Comparison of ENCODE assay signal across 20 cellular contexts in genomic region chr1:174957829-174958228, GRCh38. TPM values are rescaled to one million over a fixed set of nuclear protein-coding genes. Genes with fewer than 3 reads are reported as not detected.
DNase-seq lines count a peak whose midpoint lies in the region; ATAC-seq and TF ChIP-seq lines count a peak whose summit lies in the region.
"Had no signal": no experiment of that assay in that cellular context is flagged by ENCODE, and none has a peak within 500 bp of the region (broad histone marks: within the 10 kb centered on the region; RNA-seq: fewer than 3 reads in every experiment).

No MANE protein-coding gene starts in this region.

- H3K4me1 Mint-ChIP-seq in CD4-positive, alpha-beta memory T cell = peaks cover 26 to 42% (median 38%) of the 10 kb centered on the region in 4 donors
- peaks cover 27% of the 10 kb centered on the region for H3K4me1 Mint-ChIP-seq in T-helper 2 cell treated with Interferon-gamma antibody and Interleukin-4, amounts not matched to agents 5 μg/mL and 100 μg/mL, for 36 hours (ENCODE audit: low read depth)
- peaks cover 22 to 39% of the 10 kb centered on the region in 2 donors for H3K4me1 Mint-ChIP-seq in immature natural killer cell

- no peak for ATAC-seq in gastroesophageal sphincter
- ATAC-seq in GM18909 (IDR thresholded peaks at IDR 0.05; ENCODE audit: poor library complexity, unreplicated experiment) = no peak

- no peak for TF ChIP-seq EP300 in gastroesophageal sphincter (IDR thresholded peaks at IDR 0.05)

- no peaks in the 10 kb centered on the region for H3K9me2 ChIP-seq in DOHH2 (replicated peaks; ENCODE audit: control insufficient read depth, low read length)
- H3K9me2 ChIP-seq: SK-N-SH had no signal

- no peaks in the 10 kb centered on the region for H4K20me1 ChIP-seq in DOHH2 (ENCODE audit: control insufficient read depth, insufficient read depth, low read depth, low read length)
- H4K20me1 ChIP-seq: BLaER1 had no signal

- peaks cover 37% of the 10 kb centered on the region for H3K4me1 ChIP-seq in CD4-positive, alpha-beta memory T cell (ENCODE audit: insufficient read depth, low read length)
- H3K4me1 ChIP-seq in DOHH2 (ENCODE audit: control insufficient read depth, low read length) (peaks cover 55% of the 10 kb centered on the region), gastroesophageal sphincter (peaks cover 4 to 21% (median 11%) of the 10 kb centered on the region in 3 donors)

- peaks cover 26% of the 10 kb centered on the region for H3K79me2 ChIP-seq in DOHH2 (ENCODE audit: control insufficient read depth, low read length)

- H3K4me3 Mint-ChIP-seq in CD4-positive, alpha-beta memory T cell = peak overlapping the region in 6 of 8 donors; percentile 2 to 69 (median 64)
- peak overlapping the region; percentile 52 for H3K4me3 Mint-ChIP-seq in T-helper 2 cell treated with Interferon-gamma antibody and Interleukin-4, amounts not matched to agents 5 μg/mL and 100 μg/mL, for 36 hours
- peak overlapping the region; percentile 26 to 58 (median 45) for H3K4me3 Mint-ChIP-seq in immature natural killer cell
- H3K4me3 Mint-ChIP-seq: H9, nephron had no signal

- peaks cover 4 to 8% of the 10 kb centered on the region in 2 donors for H3K36me3 Mint-ChIP-seq in CD4-positive, alpha-beta memory T cell
- peaks cover 3% of the 10 kb centered on the region for H3K36me3 Mint-ChIP-seq in T-helper 2 cell treated with Interferon-gamma antibody and Interleukin-4, amounts not matched to agents 5 μg/mL and 100 μg/mL, for 36 hours (ENCODE audit: low read depth)
- H3K36me3 Mint-ChIP-seq in immature natural killer cell = peaks cover 0 to 13% (median 6%) of the 10 kb centered on the region in 3 donors

- H3K27ac ChIP-seq in CD4-positive, alpha-beta memory T cell (ENCODE audit: low read depth, low read length) = no peak overlapping the region
- H3K27ac ChIP-seq in DOHH2 (ENCODE audit: low read depth, low read length) (no peak overlapping the region), gastroesophageal sphincter (no peak overlapping the region)
- H3K27ac ChIP-seq: BLaER1, transverse colon had no signal

- TF ChIP-seq POLR2A in gastroesophageal sphincter (IDR thresholded peaks at IDR 0.05) = no peak

- H3K9me3 ChIP-seq in CD4-positive, alpha-beta memory T cell (ENCODE audit: control insufficient read depth in 1 of 2, low read length in 2 of 2) = no peaks in the 10 kb centered on the region
- H3K9me3 ChIP-seq in DOHH2 (ENCODE audit: control insufficient read depth, insufficient read depth, low read length) (no peaks in the 10 kb centered on the region), gastroesophageal sphincter (no peaks in the 10 kb centered on the region)
- H3K9me3 ChIP-seq: BLaER1, SK-N-SH, transverse colon had no signal

- H3K27me3 ChIP-seq in CD4-positive, alpha-beta memory T cell (ENCODE audit: insufficient read depth, low read length) = no peaks in the 10 kb centered on the region
- no peaks in the 10 kb centered on the region for H3K27me3 ChIP-seq in DOHH2 (ENCODE audit: control insufficient read depth, low read length)
- no peaks in the 10 kb centered on the region for H3K27me3 ChIP-seq in gastroesophageal sphincter
- H3K27me3 ChIP-seq: BLaER1, transverse colon had no signal

- no peaks in the 10 kb centered on the region for H3K9me3 Mint-ChIP-seq in CD4-positive, alpha-beta memory T cell
- H3K9me3 Mint-ChIP-seq in T-helper 2 cell treated with Interferon-gamma antibody and Interleukin-4, amounts not matched to agents 5 μg/mL and 100 μg/mL, for 36 hours = no peaks in the 10 kb centered on the region
- H3K9me3 Mint-ChIP-seq in immature natural killer cell = no peaks in the 10 kb centered on the region
- H3K9me3 Mint-ChIP-seq: H9, nephron had no signal

- H3F3A ChIP-seq in DOHH2 (ENCODE audit: control insufficient read depth, insufficient read depth) = peaks cover 22% of the 10 kb centered on the region

- H3K4me3 ChIP-seq in CD4-positive, alpha-beta memory T cell (ENCODE audit: low read length in 2 of 2) = no peak overlapping the region
- H3K4me3 ChIP-seq in DOHH2 (ENCODE audit: low read length) (no peak overlapping the region), gastroesophageal sphincter (no peak overlapping the region)
- H3K4me3 ChIP-seq: BLaER1, lung, transverse colon had no signal

- no peak for TF ChIP-seq CTCF in DOHH2 (IDR thresholded peaks at IDR 0.05; ENCODE audit: low read depth, low read length, poor library complexity, severe bottlenecking)
- no peak for TF ChIP-seq CTCF in gastroesophageal sphincter (IDR thresholded peaks at IDR 0.05)

- intact Hi-C loops in CD4-positive, alpha-beta memory T cell (cut with micrococcal nuclease) = no loop called here

- POLR2A ChIA-PET in CD4-positive, alpha-beta memory T cell (lab: Charles Lee; ENCODE audit: partially characterized antibody) = interaction anchor here (0.7 to 1.9 kb wide), 4 partner anchors 8 to 711 kb away, joined by 3 to 8 read pairs (median 5); partner anchors contain the start of gene CACYBP

- DNase-seq in CD4-positive, alpha-beta memory T cell = no peak
- no peak for DNase-seq in T-helper 2 cell treated with Interferon-gamma antibody and Interleukin-4, amounts not matched to agents 5 μg/mL and 100 μg/mL, for 36 hours (ENCODE audit: low spot score)
- DNase-seq in immature natural killer cell (no peak), COLO829 (ENCODE audit: low spot score) (no peak)
- DNase-seq: DMS53; effector CD4-positive, alpha-beta T cell; H9; head of caudate nucleus; NCI-H1105 treated with DMSO at 0.1 percent for 48 hours; NCI-H2171; NCI-H774; SK-N-SH; transverse colon had no signal

- H3K4me2 ChIP-seq in DOHH2 (ENCODE audit: low read length) = peak overlapping the region; percentile 83; the same call in 1 of the 2 replicates
- H3K4me2 ChIP-seq: BLaER1, SK-N-SH had no signal

- H3K36me3 ChIP-seq in CD4-positive, alpha-beta memory T cell (ENCODE audit: insufficient read depth, low read length) = no peaks in the 10 kb centered on the region
- peaks cover 18% of the 10 kb centered on the region for H3K36me3 ChIP-seq in DOHH2 (ENCODE audit: control insufficient read depth, low read length)
- H3K36me3 ChIP-seq in gastroesophageal sphincter = no peaks in the 10 kb centered on the region
- H3K36me3 ChIP-seq: BLaER1, transverse colon had no signal

- H3K27me3 Mint-ChIP-seq in CD4-positive, alpha-beta memory T cell = no peaks in the 10 kb centered on the region
- H3K27me3 Mint-ChIP-seq in T-helper 2 cell treated with Interferon-gamma antibody and Interleukin-4, amounts not matched to agents 5 μg/mL and 100 μg/mL, for 36 hours (ENCODE audit: low read depth) = no peaks in the 10 kb centered on the region
- H3K27me3 Mint-ChIP-seq in immature natural killer cell (ENCODE audit: low read depth in 3 of 3) = no peaks in the 10 kb centered on the region
- H3K27me3 Mint-ChIP-seq: progenitor cell of endocrine pancreas had no signal

- CTCF ChIA-PET in CD4-positive, alpha-beta memory T cell (lab: Charles Lee; ENCODE audit: partially characterized antibody) = interaction anchor here (1.0 kb wide), 1 partner anchor 23 kb away, joined by 3 read pairs; no protein-coding TSS in a partner anchor

- H3K27ac Mint-ChIP-seq in CD4-positive, alpha-beta memory T cell = peak overlapping the region; percentile 34 to 92 (median 62)
- no peak overlapping the region for H3K27ac Mint-ChIP-seq in T-helper 2 cell treated with Interferon-gamma antibody and Interleukin-4, amounts not matched to agents 5 μg/mL and 100 μg/mL, for 36 hours
- peak overlapping the region; percentile 17 to 84 (median 76) for H3K27ac Mint-ChIP-seq in immature natural killer cell
- H3K27ac Mint-ChIP-seq: nephron, progenitor cell of endocrine pancreas had no signal

RNA-seq across cellular contexts. Expression of gene CACYBP, which starts 41.9 kb away (rescaled TPM):
- 100 to 1,000 TPM in 1 of 2 experiments, 10 to 100 TPM in 1; 98.3 to 105 TPM for total RNA-seq in CD4-positive, alpha-beta memory T cell
- 100 to 1,000 TPM; 161 to 226 TPM for polyA plus RNA-seq in CD4-positive, alpha-beta memory T cell
- 100 to 1,000 TPM; 131 to 160 (median 135) TPM for polyA plus RNA-seq in immature natural killer cell
- 100 to 1,000 TPM in 2 of 4 donors, 10 to 100 TPM in 2; 52.5 to 261 (median 117) TPM for total RNA-seq in gastroesophageal sphincter
